8 cellular contexts compared by ENCODE assay signal in the genomic region with DNA sequence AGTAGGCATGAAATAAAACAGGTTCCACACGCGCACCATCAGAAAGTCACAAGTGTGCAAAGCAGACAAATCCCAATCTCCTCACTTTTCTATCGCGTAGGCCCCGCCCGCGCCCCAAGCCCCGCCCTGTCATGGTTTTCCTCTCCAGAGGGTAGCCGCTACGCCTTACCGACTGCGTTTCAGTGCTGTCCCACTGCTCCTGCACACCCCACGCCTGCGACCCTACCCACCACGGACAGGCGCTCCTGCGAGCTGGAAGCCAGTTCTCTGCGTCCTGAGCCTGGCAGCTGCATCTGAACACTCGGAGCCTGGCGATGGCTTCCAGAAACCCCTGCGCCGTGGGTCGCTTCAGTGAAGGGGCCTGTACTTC. TPM values are rescaled to one million over a fixed set of nuclear protein-coding genes. Genes with fewer than 3 reads are reported as not detected.
A peak's percentile ranks its signal among the peaks of the same experiment; 100 is the strongest.
DNase-seq lines count a peak whose midpoint lies in the region; ATAC-seq and TF ChIP-seq lines count a peak whose summit lies in the region.

No MANE protein-coding gene starts in this region.

- peaks cover 6% of the 10 kb centered on the region for H3K4me1 ChIP-seq in CD8-positive, alpha-beta T cell (ENCODE audit: insufficient read depth, low read length)
- H3K4me1 ChIP-seq in effector memory CD4-positive, alpha-beta T cell (ENCODE audit: control insufficient read depth, insufficient read depth, low read length, poor library complexity, severe bottlenecking) = peaks cover 6% of the 10 kb centered on the region

- H3K9me3 Mint-ChIP-seq in CD8-positive, alpha-beta T cell = peaks cover 48% of the 10 kb centered on the region

- POLR2A ChIA-PET in CD8-positive, alpha-beta T cell (lab: Charles Lee) = no interaction called here

- H3K36me3 ChIP-seq in CD8-positive, alpha-beta T cell (ENCODE audit: insufficient read depth, low read length) = peaks cover 13% of the 10 kb centered on the region
- H3K36me3 ChIP-seq in effector memory CD4-positive, alpha-beta T cell (ENCODE audit: control insufficient read depth, insufficient read depth, low read length) = peaks cover 17% of the 10 kb centered on the region

- intact Hi-C loops in CD8-positive, alpha-beta T cell (cut with DNase I, micrococcal nuclease) = loop anchor here (1.0 to 10.0 kb wide), 10 partner anchors 28 to 1708 kb away; a partner anchor contains a TSS

- H3K4me3 ChIP-seq in CD8-positive, alpha-beta T cell (ENCODE audit: low read depth, low read length) = peak overlapping the region; percentile 97
- peak overlapping the region; percentile 97 for H3K4me3 ChIP-seq in effector memory CD4-positive, alpha-beta T cell (ENCODE audit: insufficient read depth, low read depth, low read length, poor library complexity, severe bottlenecking)

- TF ChIP-seq CTCF in CD8-positive, alpha-beta T cell (IDR thresholded peaks at IDR 0.05) = no peak
- TF ChIP-seq CTCF in VCaP (conservative IDR thresholded peaks at IDR 0.05) = no peak

- ATAC-seq in CD8-positive, alpha-beta T cell = peak; percentile 43
- ATAC-seq in GM19455 (IDR thresholded peaks at IDR 0.05; ENCODE audit: unreplicated experiment) (peak; percentile 37), HG03571 (IDR thresholded peaks at IDR 0.05; ENCODE audit: unreplicated experiment) (peak; percentile 10)

- H3K27ac ChIP-seq in CD8-positive, alpha-beta T cell (ENCODE audit: low read depth, low read length) = peak overlapping the region; percentile 61
- peak overlapping the region; percentile 83 for H3K27ac ChIP-seq in VCaP
- peak overlapping the region; percentile 59 for H3K27ac ChIP-seq in effector memory CD4-positive, alpha-beta T cell (ENCODE audit: insufficient read depth, low read length, poor library complexity, severe bottlenecking)

- H3K4me1 Mint-ChIP-seq in CD8-positive, alpha-beta T cell (ENCODE audit: low read depth) = peaks cover 22% of the 10 kb centered on the region

- peak in 5 of 7 experiments; percentile 1 to 36 (median 28) for DNase-seq in CD8-positive, alpha-beta T cell
- peak in 1 of 3 donors; percentile 0 for DNase-seq in effector memory CD4-positive, alpha-beta T cell
- DNase-seq in mucosa of gallbladder (ENCODE audit: low spot score) = peak; percentile 19
- DNase-seq in stimulated activated CD8-positive, alpha-beta memory T cell treated with anti-CD3 and anti-CD28 coated beads, Interleukin-7, amount 100 ng/mL, for 48 hours (ENCODE audit: extremely low read depth in 1 of 2, low read depth in 1 of 2) = peak; percentile 5 to 12
- DNase-seq in NCI-H2029 (lab: John Stamatoyannopoulos, UW) = no peak

- H3K9me3 ChIP-seq in CD8-positive, alpha-beta T cell (ENCODE audit: low read length) = peaks cover 38% of the 10 kb centered on the region
- H3K9me3 ChIP-seq in effector memory CD4-positive, alpha-beta T cell (ENCODE audit: control insufficient read depth, low read length) = peaks cover 39% of the 10 kb centered on the region

- peak overlapping the region; percentile 98 for H3K4me3 Mint-ChIP-seq in CD8-positive, alpha-beta T cell

- CTCF ChIA-PET in CD8-positive, alpha-beta T cell (lab: Charles Lee) = no interaction called here

- no peaks in the 10 kb centered on the region for H3K27me3 Mint-ChIP-seq in CD8-positive, alpha-beta T cell (ENCODE audit: low read depth)

- H3K36me3 Mint-ChIP-seq in CD8-positive, alpha-beta T cell = peaks cover 76% of the 10 kb centered on the region

- no peaks in the 10 kb centered on the region for H3K27me3 ChIP-seq in CD8-positive, alpha-beta T cell (ENCODE audit: insufficient read depth, low read length)
- H3K27me3 ChIP-seq in effector memory CD4-positive, alpha-beta T cell (replicated peaks; ENCODE audit: control insufficient read depth, insufficient read depth, low read length, poor library complexity, severe bottlenecking) = no peaks in the 10 kb centered on the region

- H3K27ac Mint-ChIP-seq in CD8-positive, alpha-beta T cell = peak overlapping the region; percentile 84

RNA-seq across cellular contexts. Expression of a gene that starts 0.4 kb away (rescaled TPM):
- total RNA-seq in CD8-positive, alpha-beta T cell = 1 to 10 TPM in 1 of 2 experiments, under 1 TPM in 1; 0.33 to 1.1 TPM
- total RNA-seq in mucosa of gallbladder = 9.9 TPM

RNA-seq across cellular contexts. Expression of a gene that starts 28.1 kb away (rescaled TPM):
- total RNA-seq in CD8-positive, alpha-beta T cell = 1 to 10 TPM; 2.3 to 3.8 TPM
- total RNA-seq in mucosa of gallbladder = 9.4 TPM

RNA-seq across cellular contexts. Expression of a gene that starts 28.2 kb away (rescaled TPM):
- 1 to 10 TPM; 2.4 to 2.8 TPM for total RNA-seq in CD8-positive, alpha-beta T cell
- 8.1 TPM for total RNA-seq in mucosa of gallbladder

RNA-seq across cellular contexts. Expression of a gene that starts 59.2 kb away (rescaled TPM):
- under 1 TPM; 0.67 to 0.71 TPM for total RNA-seq in CD8-positive, alpha-beta T cell
- 14.9 TPM for total RNA-seq in mucosa of gallbladder
